Comparison of ENCODE assay signal across 1 cellular context in genomic region chr3:10160925-10161324, GRCh38.
TF ChIP-seq lines count a peak whose summit lies in the region.

No MANE protein-coding gene starts in this region.

TF ChIP-seq in GM23338, 12 proteins besides CTCF, POLR2A, EP300 and RAD21 (continued from another document):
- TF ChIP-seq ZNF462 (CRISPR knock-in tag; IDR thresholded peaks at IDR 0.05) (no peak), STAT1 (IDR thresholded peaks at IDR 0.05; ENCODE audit: unreplicated experiment) (no peak)
